ENCODE assay signal across 8 cellular contexts in the genomic region with DNA sequence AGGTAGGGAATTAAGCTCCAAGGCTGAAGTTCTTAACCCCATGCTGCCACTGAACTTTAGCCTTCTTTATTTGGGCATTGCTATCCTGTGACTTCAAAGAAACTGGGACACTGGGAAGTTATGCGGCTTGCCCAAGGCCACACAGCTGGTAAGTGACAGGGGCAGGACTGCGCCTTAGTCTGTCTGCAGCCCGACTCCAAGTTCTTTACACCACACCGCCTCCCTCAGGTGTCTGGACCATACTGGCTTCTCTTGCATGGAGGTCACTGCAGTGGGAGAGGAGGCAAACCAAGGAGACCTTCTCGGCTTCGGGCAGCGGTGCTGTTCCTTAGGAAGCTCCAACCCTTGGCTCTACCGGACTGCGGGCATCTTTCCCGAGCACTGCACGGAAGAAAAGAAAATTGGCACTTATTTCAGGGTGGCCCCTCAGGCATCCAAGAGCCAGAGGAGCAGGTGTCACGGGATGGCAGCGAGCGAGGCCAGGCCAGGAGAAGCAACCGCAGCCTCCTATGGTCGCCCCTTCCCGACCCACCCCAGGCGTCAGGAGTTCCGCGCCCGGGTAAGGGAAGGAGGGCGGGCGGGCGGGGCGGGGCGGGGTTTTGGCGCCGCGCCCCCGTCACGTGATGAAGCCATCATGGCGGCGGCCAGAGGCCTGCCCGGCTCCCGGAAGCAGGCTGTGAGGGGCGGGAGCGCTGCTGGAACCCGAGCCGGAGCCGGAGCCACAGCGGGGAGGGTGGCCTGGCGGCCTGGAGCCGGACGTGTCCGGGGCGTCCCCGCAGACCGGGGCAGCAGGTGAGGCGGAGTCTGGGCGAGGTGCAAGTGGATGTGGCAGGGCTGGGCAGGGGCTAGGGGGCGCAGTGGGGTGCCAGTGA. TPM values are rescaled to one million over a fixed set of nuclear protein-coding genes. Genes with fewer than 3 reads are reported as not detected.
DNase-seq lines count a peak whose midpoint lies in the region; ATAC-seq and FAIRE-seq lines count a peak whose summit lies in the region.

No MANE protein-coding gene starts in this region.

- in situ Hi-C loops in ACHN (cut with HindIII; ENCODE audit: low pct_ligation_motif_present, low pct_unique_long_range_greater_than_20kb, low sequenced_read_pairs): no loop called here

- peak; percentile 89 for DNase-seq in ACHN
- DNase-seq in GM18507 (ENCODE audit: extremely low spot score, insufficient read length, low read depth): peak; percentile 88
- peak; percentile 84 for DNase-seq in NCI-H2196 (lab: John Stamatoyannopoulos, UW; ENCODE audit: unreplicated experiment)
- peak; percentile 33 to 63 (median 50) for DNase-seq in activated CD4-positive, CD25-positive, alpha-beta regulatory T cell (lab: John Stamatoyannopoulos, UW)
- peak; percentile 94 for DNase-seq in cerebellum (ENCODE audit: low spot score)
- DNase-seq in kidney tubule cell (ENCODE audit: low spot score): peak; percentile 82
- peak in 3 of 4 experiments; percentile 42 to 60 (median 54) for DNase-seq in stimulated activated CD4-positive, alpha-beta T cell treated with anti-CD3 and anti-CD28 coated beads, Interleukin-1b, Interleukin-23, amount 100 ng/mL, for 24 hours (ENCODE audit: low read depth in 4 of 4, low spot score in 1 of 4)

- FAIRE-seq in GM18507 (lab: Jason Lieb, UNC): peak; percentile 49

- ATAC-seq in HG03025 (IDR thresholded peaks at IDR 0.05; ENCODE audit: low FRiP score, unreplicated experiment): peak; percentile 56

RNA-seq across cellular contexts. Expression of a gene that starts 16.4 kb away (rescaled TPM):
- 5.1 TPM for total RNA-seq in cerebellum

RNA-seq across cellular contexts. Expression of a gene that starts 19.7 kb away (rescaled TPM):
- total RNA-seq in cerebellum: 2.9 TPM

RNA-seq across cellular contexts. Expression of a gene that starts 43.6 kb away (rescaled TPM):
- 236 TPM for total RNA-seq in cerebellum

RNA-seq across cellular contexts. Expression of a gene that starts 44.7 kb away (rescaled TPM):
- total RNA-seq in cerebellum: not detected

RNA-seq across cellular contexts. Expression of a gene that starts 47.8 kb away (rescaled TPM):
- total RNA-seq in cerebellum: 20.7 TPM

Comparison
In these comparisons a context has a peak if more than half of its experiments do, and no peak if none do; other contexts are left out.
1. Peak in every context shown above with its lines: DNase-seq and ATAC-seq.